Comparison of ENCODE assay signal across 19 cellular contexts in the genomic region with DNA sequence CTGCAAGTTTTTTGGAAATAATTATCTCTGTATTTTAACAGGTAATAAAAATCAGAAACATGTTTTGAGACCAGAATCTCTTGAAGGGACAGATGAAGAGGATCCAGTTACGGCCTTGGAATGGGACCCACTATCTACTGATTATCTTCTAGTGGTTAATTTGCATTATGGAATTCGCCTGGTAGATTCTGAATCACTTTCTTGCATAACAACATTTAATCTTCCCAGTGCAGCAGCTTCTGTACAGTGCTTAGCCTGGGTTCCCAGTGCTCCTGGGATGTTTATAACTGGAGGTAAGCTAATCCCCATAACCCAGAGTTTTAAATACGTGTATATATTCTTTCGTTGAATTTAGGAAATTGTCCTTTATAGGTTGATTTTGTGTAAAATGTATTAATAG.
"Had no signal": no experiment of that assay in that cellular context is flagged by ENCODE, and none has a peak within 500 bp of the region (broad histone marks: within the 10 kb centered on the region; RNA-seq: fewer than 3 reads in every experiment).

No MANE protein-coding gene starts in this region.

- H3K4me1 ChIP-seq: esophagus squamous epithelium, heart left ventricle, sigmoid colon, suprapubic skin, thyroid gland, upper lobe of left lung, uterus had no signal

- H3K27ac ChIP-seq: esophagus squamous epithelium, heart left ventricle, neutrophil, sigmoid colon, skin epidermis, suprapubic skin, thyroid gland, upper lobe of left lung, uterus had no signal

- H3K36me3 ChIP-seq: esophagus squamous epithelium, heart left ventricle, neutrophil, sigmoid colon, suprapubic skin, thyroid gland, upper lobe of left lung, uterus had no signal

- DNase-seq: effector memory CD8-positive, alpha-beta T cell; esophagus squamous epithelium; heart left ventricle; hippocampal formation; kidney glomerular epithelial cell; mammary epithelial cell; mucosa of descending colon; naive thymus-derived CD8-positive, alpha-beta T cell; posterior cingulate gyrus; sigmoid colon; stimulated activated CD4-positive, alpha-beta T cell treated with anti-CD3 and anti-CD28 coated beads, Interleukin-12 subunit alpha, Interleukin-12 subunit beta, amount 100 ng/mL, for 4 hours; stimulated activated CD4-positive, alpha-beta T cell treated with anti-CD3 and anti-CD28 coated beads, Interleukin-2, amount 100 ng/mL, for 48 hours; stimulated activated naive CD8-positive, alpha-beta T cell treated with anti-CD3 and anti-CD28 coated beads, Interleukin-15, Interleukin-2, amounts not matched to agents 100 U/mL and 50 U/mL, for 24 hours; thyroid gland; upper lobe of left lung; uterus had no signal

- ATAC-seq: effector memory CD8-positive, alpha-beta T cell; heart left ventricle; mucosa of descending colon; naive thymus-derived CD8-positive, alpha-beta T cell; stimulated activated naive CD8-positive, alpha-beta T cell treated with anti-CD3 and anti-CD28 coated beads, Interleukin-15, Interleukin-2, amounts not matched to agents 100 U/mL and 50 U/mL, for 24 hours had no signal

- H3K27me3 ChIP-seq: esophagus squamous epithelium, heart left ventricle, neutrophil, sigmoid colon, suprapubic skin, thyroid gland, upper lobe of left lung, uterus had no signal

- H3K9me3 ChIP-seq: esophagus squamous epithelium, heart left ventricle, mucosa of descending colon, neutrophil, sigmoid colon, suprapubic skin, thyroid gland, upper lobe of left lung, uterus had no signal

- H3K4me3 ChIP-seq: esophagus squamous epithelium, heart left ventricle, mucosa of descending colon, sigmoid colon, skin epidermis, suprapubic skin, thyroid gland, upper lobe of left lung, uterus had no signal
